24 cellular contexts compared by ENCODE assay signal in the genomic region with DNA sequence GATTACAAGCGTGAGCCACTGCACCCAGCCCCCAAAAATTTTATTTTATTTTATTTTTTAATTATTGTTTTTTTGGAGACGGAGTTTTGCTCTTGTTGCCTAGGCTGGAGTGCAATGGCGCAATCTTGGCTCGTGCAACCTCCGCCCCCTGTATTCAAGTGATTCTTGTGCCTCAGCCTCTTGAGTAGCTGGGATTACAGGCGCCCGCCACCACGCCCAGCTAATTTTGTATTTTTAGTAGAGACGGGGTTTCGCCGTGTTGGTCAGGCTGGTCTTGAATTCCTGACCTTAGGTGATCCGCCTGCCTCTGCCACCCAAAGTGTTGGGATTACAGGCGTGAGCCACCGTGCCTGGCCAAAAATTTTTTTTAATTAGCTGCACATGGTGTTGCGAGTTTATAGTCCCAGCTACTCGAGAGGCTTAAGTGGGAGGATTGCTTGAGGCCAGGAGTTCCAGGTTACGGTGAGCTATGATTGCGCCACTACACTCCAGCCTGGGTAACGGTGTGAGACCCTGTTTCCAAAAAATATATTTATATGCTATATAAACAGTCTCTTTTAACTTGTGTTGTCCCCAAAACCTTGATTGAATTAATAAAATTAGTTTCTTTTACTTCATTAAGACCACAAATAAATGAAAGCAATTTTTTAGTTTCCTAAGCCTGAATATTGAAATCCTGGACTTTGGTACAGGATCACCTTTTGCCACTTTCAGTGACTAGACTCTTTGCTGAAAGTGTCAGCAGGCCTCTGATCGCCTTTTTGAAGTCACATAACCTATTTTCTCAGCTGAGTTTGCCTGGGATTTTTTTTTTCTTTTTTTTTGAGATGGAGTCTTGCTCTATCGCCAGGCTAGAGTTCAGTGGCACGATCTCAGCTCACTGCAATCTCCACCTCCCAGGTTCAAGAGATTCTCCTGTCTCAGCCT.
"Had no signal": no experiment of that assay in that cellular context is flagged by ENCODE, and none has a peak within 500 bp of the region (broad histone marks: within the 10 kb centered on the region; RNA-seq: fewer than 3 reads in every experiment).

No MANE protein-coding gene starts in this region.

- H3K4me3 ChIP-seq: cardiac muscle cell, K562 had no signal

- H3K27me3 ChIP-seq: brain microvascular endothelial cell, cardiac muscle cell had no signal

- DNase-seq: activated CD4-positive, alpha-beta memory T cell treated with anti-CD3 and anti-CD28 coated beads, Interleukin-2, amount 10 ng/mL, durations not matched to agents 7 days and 5 days; activated CD4-positive, alpha-beta T cell treated with anti-CD3 and anti-CD28 coated beads, Interleukin-2, amount 10 ng/mL, durations not matched to agents 7 days and 5 days; activated CD4-positive, CD25-positive, alpha-beta regulatory T cell; activated gamma-delta T cell treated with Interleukin-2 at 50 U/mL for 16 hours; activated naive CD4-positive, alpha-beta T cell treated with anti-CD3 and anti-CD28 coated beads, Interleukin-2, amount 10 ng/mL, durations not matched to agents 7 days and 5 days; activated naive CD8-positive, alpha-beta T cell treated with anti-CD3 and anti-CD28 coated beads for 36 hours; activated T-cell treated with anti-CD3 and anti-CD28 coated beads, Interleukin-2, amount 50 U/mL, for 72 hours; brain microvascular endothelial cell; Karpas-422; MM.1S; NCI-H1105; NCI-H1436; NCI-H1694 treated with DMSO at 0.1 percent for 48 hours; NCI-H2029 treated with DMSO at 0.1 percent for 48 hours; NCI-H510A treated with DMSO at 0.1 percent for 48 hours; NCI-H69; NK-92 treated with Interleukin-12 subunit alpha and Interleukin-12 subunit beta, amount 100 ng/mL, for 24 hours; PC-3; SHP77 treated with DMSO at 0.1 percent for 48 hours; T-helper 17 cell; T-helper 9 cell had no signal

- H3K36me3 ChIP-seq: cardiac muscle cell had no signal

- H3K27ac ChIP-seq: brain microvascular endothelial cell, cardiac muscle cell, VCaP had no signal

- ATAC-seq: activated T-cell treated with anti-CD3 and anti-CD28 coated beads, Interleukin-2, amount 50 U/mL, for 72 hours; K562; PC-3; T-helper 17 cell had no signal
